Comparison of ENCODE assay signal across 13 cellular contexts in genomic region chr16:9124444-9124843, GRCh38. TPM values are rescaled to one million over a fixed set of nuclear protein-coding genes. Genes with fewer than 3 reads are reported as not detected.
A peak's percentile ranks its signal among the peaks of the same experiment; 100 is the strongest.
DNase-seq lines count a peak whose midpoint lies in the region; ATAC-seq and TF ChIP-seq lines count a peak whose summit lies in the region.
"Had no signal": no experiment of that assay in that cellular context is flagged by ENCODE, and none has a peak within 500 bp of the region (broad histone marks: within the 10 kb centered on the region; RNA-seq: fewer than 3 reads in every experiment).

No MANE protein-coding gene starts in this region.

- H3K9me3 Mint-ChIP-seq in natural killer cell = no peaks in the 10 kb centered on the region
- no peaks in the 10 kb centered on the region for H3K9me3 Mint-ChIP-seq in natural killer cell treated with Interleukin-12 subunit alpha and Interleukin-12 subunit beta and Interleukin-15 and Interleukin-18, amount 100 ng/mL, for 72 hours
- H3K9me3 Mint-ChIP-seq in stimulated activated naive CD8-positive, alpha-beta T cell treated with anti-CD3 and anti-CD28 coated beads, Interleukin-15, amount 100 ng/mL, for 72 hours = no peaks in the 10 kb centered on the region

- POLR2A ChIA-PET in RWPE1 (lab: Yijun Ruan, JAX; ENCODE audit: low non-redundant PET) = no interaction called here

- TF ChIP-seq POLR2A in esophagus squamous epithelium (IDR thresholded peaks at IDR 0.05) = no peak

- no peak overlapping the region for H3K4me3 Mint-ChIP-seq in natural killer cell
- H3K4me3 Mint-ChIP-seq in natural killer cell treated with Interleukin-12 subunit alpha and Interleukin-12 subunit beta and Interleukin-15 and Interleukin-18, amount 100 ng/mL, for 72 hours = no peak overlapping the region
- H3K4me3 Mint-ChIP-seq in stimulated activated naive CD8-positive, alpha-beta T cell treated with anti-CD3 and anti-CD28 coated beads, Interleukin-15, amount 100 ng/mL, for 72 hours = peak overlapping the region; percentile 17 to 19

- H3K36me3 ChIP-seq in esophagus squamous epithelium = peaks cover 0 to 34% (median 0%) of the 10 kb centered on the region in 3 donors
- peaks cover 22% of the 10 kb centered on the region for H3K36me3 ChIP-seq in HAP-1 (replicated peaks)

- H3K27ac Mint-ChIP-seq in natural killer cell = peak overlapping the region; percentile 92 to 94
- H3K27ac Mint-ChIP-seq in natural killer cell treated with Interleukin-12 subunit alpha and Interleukin-12 subunit beta and Interleukin-15 and Interleukin-18, amount 100 ng/mL, for 72 hours = peak overlapping the region in 1 of 2 donors; percentile 45
- peak overlapping the region; percentile 62 to 65 for H3K27ac Mint-ChIP-seq in stimulated activated naive CD8-positive, alpha-beta T cell treated with anti-CD3 and anti-CD28 coated beads, Interleukin-15, amount 100 ng/mL, for 72 hours

- no peaks in the 10 kb centered on the region for H3K27me3 Mint-ChIP-seq in natural killer cell (ENCODE audit: low read depth in 2 of 2)
- H3K27me3 Mint-ChIP-seq in natural killer cell treated with Interleukin-12 subunit alpha and Interleukin-12 subunit beta and Interleukin-15 and Interleukin-18, amount 100 ng/mL, for 72 hours = no peaks in the 10 kb centered on the region
- H3K27me3 Mint-ChIP-seq in stimulated activated naive CD8-positive, alpha-beta T cell treated with anti-CD3 and anti-CD28 coated beads, Interleukin-15, amount 100 ng/mL, for 72 hours = no peaks in the 10 kb centered on the region

- H3K9me3 ChIP-seq in esophagus squamous epithelium = no peaks in the 10 kb centered on the region
- H3K9me3 ChIP-seq in HAP-1 = no peaks in the 10 kb centered on the region
- H3K9me3 ChIP-seq: SK-N-SH, testis had no signal

- in situ Hi-C loops in HAP-1 (cut with MboI; ENCODE audit: low sequenced_read_pairs) = no loop called here
- in situ Hi-C loops in KBM-7 (cut with MboI; ENCODE audit: low pct_unique_long_range_greater_than_20kb, low sequenced_read_pairs) = no loop called here

- TF ChIP-seq CTCF in natural killer cell (IDR thresholded peaks at IDR 0.05) (no peak), RWPE1 (conservative IDR thresholded peaks at IDR 0.05; ENCODE audit: low read depth) (no peak), esophagus squamous epithelium (IDR thresholded peaks at IDR 0.05) (no peak)

- CTCF ChIA-PET in RWPE1 (lab: Yijun Ruan, JAX) = no interaction called here

- H3K4me1 ChIP-seq in esophagus squamous epithelium = peaks cover 31 to 83% (median 44%) of the 10 kb centered on the region in 3 donors
- H3K4me1 ChIP-seq in HAP-1 = peaks cover 17% of the 10 kb centered on the region
- H3K4me1 ChIP-seq: testis had no signal

- DNase-seq in natural killer cell (no peak), RWPE1 (ENCODE audit: low spot score) (no peak), esophagus squamous epithelium (lab: John Stamatoyannopoulos, UW) (no peak), NCI-H82 treated with DMSO at 0.1 percent for 48 hours (lab: John Stamatoyannopoulos, UW; ENCODE audit: unreplicated experiment) (no peak), HAP-1 (ENCODE audit: low spot score in 2 of 2) (no peak), KBM-7 (no peak)
- no peak for DNase-seq in natural killer cell treated with Interleukin-12 subunit alpha and Interleukin-12 subunit beta and Interleukin-15 and Interleukin-18, amount 100 ng/mL, for 72 hours (ENCODE audit: low spot score)
- no peak for DNase-seq in stimulated activated naive CD8-positive, alpha-beta T cell treated with anti-CD3 and anti-CD28 coated beads, Interleukin-15, amount 100 ng/mL, for 72 hours
- DNase-seq: activated naive CD4-positive, alpha-beta T cell treated with Interleukin-2 at 50 U/mL for 16 hours; NCI-H187; NCI-H524; SK-N-SH; testis had no signal

- H3K4me1 Mint-ChIP-seq in natural killer cell = peaks cover 55 to 73% of the 10 kb centered on the region in 2 donors
- H3K4me1 Mint-ChIP-seq in natural killer cell treated with Interleukin-12 subunit alpha and Interleukin-12 subunit beta and Interleukin-15 and Interleukin-18, amount 100 ng/mL, for 72 hours (ENCODE audit: low read depth in 2 of 2) = peaks cover 51 to 59% of the 10 kb centered on the region in 2 donors
- peaks cover 81% of the 10 kb centered on the region for H3K4me1 Mint-ChIP-seq in stimulated activated naive CD8-positive, alpha-beta T cell treated with anti-CD3 and anti-CD28 coated beads, Interleukin-15, amount 100 ng/mL, for 72 hours

- intact Hi-C loops in natural killer cell (cut with micrococcal nuclease) (no loop called here), esophagus squamous epithelium (cut with DNase I) (loop anchor here (10.0 kb wide), 1 partner anchor 120 kb away; no protein-coding TSS in a partner anchor)

- no peak for ATAC-seq in natural killer cell
- no peak for ATAC-seq in natural killer cell treated with Interleukin-12 subunit alpha and Interleukin-12 subunit beta and Interleukin-15 and Interleukin-18, amount 100 ng/mL, for 72 hours
- ATAC-seq in stimulated activated naive CD8-positive, alpha-beta T cell treated with anti-CD3 and anti-CD28 coated beads, Interleukin-15, amount 100 ng/mL, for 72 hours = no peak

- H3K36me3 Mint-ChIP-seq in natural killer cell = no peaks in the 10 kb centered on the region
- no peaks in the 10 kb centered on the region for H3K36me3 Mint-ChIP-seq in natural killer cell treated with Interleukin-12 subunit alpha and Interleukin-12 subunit beta and Interleukin-15 and Interleukin-18, amount 100 ng/mL, for 72 hours

- H3K4me3 ChIP-seq in esophagus squamous epithelium = no peak overlapping the region
- H3K4me3 ChIP-seq in HAP-1 = no peak overlapping the region
- H3K4me3 ChIP-seq: testis had no signal

- no peaks in the 10 kb centered on the region for H3K27me3 ChIP-seq in esophagus squamous epithelium
- H3K27me3 ChIP-seq in HAP-1 (ENCODE audit: low read depth) = no peaks in the 10 kb centered on the region
- H3K27me3 ChIP-seq: testis had no signal

- peak overlapping the region; percentile 68 for H3K27ac ChIP-seq in RWPE1
- peak overlapping the region in 3 of 4 donors; percentile 52 to 76 (median 70) for H3K27ac ChIP-seq in esophagus squamous epithelium
- H3K27ac ChIP-seq: testis had no signal

- WGBS in esophagus squamous epithelium, 2 donors = 88 to 91% methylated on average over 5 to 7 of the region's 7 CpGs

RNA-seq across cellular contexts. Expression of gene HAPSTR1, which starts 33.0 kb away (rescaled TPM):
- total RNA-seq in natural killer cell (100 to 1,000 TPM; 135 to 145 (median 138) TPM), esophagus squamous epithelium (10 to 100 TPM; 37.8 to 59.8 (median 47.0) TPM)
- 10 to 100 TPM; 65.5 to 72.6 TPM for total RNA-seq in natural killer cell treated with Interleukin-12 subunit alpha and Interleukin-12 subunit beta and Interleukin-15 and Interleukin-18, amount 100 ng/mL, for 72 hours

Comparison
In these comparisons a context has a peak if more than half of its experiments do, and no peak if none do; other contexts are left out.
1. H3K4me3 Mint-ChIP-seq: peak in stimulated activated naive CD8-positive, alpha-beta T cell treated with anti-CD3 and anti-CD28 coated beads, Interleukin-15, amount 100 ng/mL, for 72 hours (2 of 2); none in natural killer cell (single experiment) and natural killer cell treated with Interleukin-12 subunit alpha and Interleukin-12 subunit beta and Interleukin-15 and Interleukin-18, amount 100 ng/mL, for 72 hours (single experiment).